Comparison of ENCODE assay signal across 12 cellular contexts in genomic region chrX:33183366-33183765, GRCh38. TPM values are rescaled to one million over a fixed set of nuclear protein-coding genes. Genes with fewer than 3 reads are reported as not detected.
DNase-seq lines count a peak whose midpoint lies in the region; ATAC-seq and TF ChIP-seq lines count a peak whose summit lies in the region.
"Had no signal": no experiment of that assay in that cellular context is flagged by ENCODE, and none has a peak within 500 bp of the region (broad histone marks: within the 10 kb centered on the region; RNA-seq: fewer than 3 reads in every experiment).

No MANE protein-coding gene starts in this region.

- no peaks in the 10 kb centered on the region for H3K9me3 ChIP-seq in fibroblast of lung (ENCODE audit: control insufficient read depth, insufficient read depth, low read depth, low read length)

- H3K4me1 ChIP-seq in fibroblast of lung (ENCODE audit: control insufficient read depth, extremely low read depth, insufficient read depth, low read length) = no peaks in the 10 kb centered on the region

- no peak overlapping the region for H3K27ac ChIP-seq in fibroblast of lung (ENCODE audit: insufficient read depth, low read length)

- no peak overlapping the region for H3K9ac ChIP-seq in fibroblast of lung (ENCODE audit: insufficient read depth, low read length)

- DNase-seq in COLO829 (ENCODE audit: low spot score) (peak; percentile 35), NCI-H345 treated with DMSO at 0.1 percent for 48 hours (lab: John Stamatoyannopoulos, UW; ENCODE audit: unreplicated experiment) (peak; percentile 38), fibroblast of lung (ENCODE audit: low read depth in 2 of 2) (peak; percentile 24 to 74), nucleus accumbens (lab: John Stamatoyannopoulos, UW) (peak in 29 of 56 donors; percentile 0 to 24 (median 4)), left colon (no peak), iPS-NIHi11 (ENCODE audit: low spot score) (no peak), SIG-M5 treated with dmso at 0.1 percent for 504 hours (lab: John Stamatoyannopoulos, UW; ENCODE audit: unreplicated experiment) (no peak), superior temporal gyrus (ENCODE audit: extremely low spot score) (no peak)
- DNase-seq: CD8-positive, alpha-beta memory T cell; NCI-H446 treated with DMSO at 0.1 percent for 48 hours; stimulated activated CD4-positive, alpha-beta T cell treated with anti-CD3 and anti-CD28 coated beads, Interleukin-2, amount 100 ng/mL, for 24 hours had no signal

- no peak for TF ChIP-seq CTCF in fibroblast of lung (conservative IDR thresholded peaks at IDR 0.05 in 1 of 2, IDR thresholded peaks at IDR 0.05 in 1 of 2; ENCODE audit: low read depth in 1 of 2, low read length in 2 of 2)

- H3K79me2 ChIP-seq in fibroblast of lung (ENCODE audit: control insufficient read depth, insufficient read depth, low read length) = no peaks in the 10 kb centered on the region

- no peaks in the 10 kb centered on the region for H4K20me1 ChIP-seq in fibroblast of lung (ENCODE audit: control insufficient read depth, extremely low read depth, insufficient read depth, low read length)

- intact Hi-C loops in left colon (cut with DNase I, micrococcal nuclease) = no loop called here

- peak overlapping the region; percentile 35 for H3K4me2 ChIP-seq in fibroblast of lung (ENCODE audit: extremely low read depth, insufficient read depth, low read length)

- H3K4me3 ChIP-seq in fibroblast of lung (replicated peaks in 1 of 4; ENCODE audit: control extremely low read depth in 1 of 4, insufficient read depth in 1 of 4, low read depth in 3 of 4, low read length in 4 of 4) = no peak overlapping the region

- no peak overlapping the region for H2AFZ ChIP-seq in fibroblast of lung (ENCODE audit: low read length)

- no peaks in the 10 kb centered on the region for H3K27me3 ChIP-seq in fibroblast of lung (ENCODE audit: control insufficient read depth, insufficient read depth, low read length)

- no peaks in the 10 kb centered on the region for H3K36me3 ChIP-seq in fibroblast of lung (ENCODE audit: control insufficient read depth, insufficient read depth, low read length)

- ATAC-seq in left colon = no peak

RNA-seq across cellular contexts. Expression of gene DMD, which starts 28.0 kb away (rescaled TPM):
- total RNA-seq in fibroblast of lung (4.1 and 5.1 TPM in 2 replicates), left colon (10 to 100 TPM in 1 of 2 donors, 1 to 10 TPM in 1; 10.0 to 28.8 TPM)
- polyA plus RNA-seq in fibroblast of lung = 3.6 and 7.2 TPM in 2 replicates
- polyA plus RNA-seq in fibroblast of lung (2012) = 3.2 and 5.0 TPM in 2 replicates
- 4.1 and 5.1 TPM in 2 replicates for polyA minus RNA-seq in fibroblast of lung (ENCODE audit: low replicate concordance)
- total RNA-seq: HT-29 had no signal

Comparison
In these comparisons a context has a peak if more than half of its experiments do, and no peak if none do; other contexts are left out.
1. DNase-seq: peak in COLO829 (single experiment), NCI-H345 treated with DMSO at 0.1 percent for 48 hours (single experiment), fibroblast of lung (2 of 2) and nucleus accumbens (29 of 56); none in left colon (0 of 2), iPS-NIHi11 (single experiment), SIG-M5 treated with dmso at 0.1 percent for 504 hours (single experiment) and superior temporal gyrus (single experiment).